ENCODE assay signal across 8 cellular contexts in the genomic region with DNA sequence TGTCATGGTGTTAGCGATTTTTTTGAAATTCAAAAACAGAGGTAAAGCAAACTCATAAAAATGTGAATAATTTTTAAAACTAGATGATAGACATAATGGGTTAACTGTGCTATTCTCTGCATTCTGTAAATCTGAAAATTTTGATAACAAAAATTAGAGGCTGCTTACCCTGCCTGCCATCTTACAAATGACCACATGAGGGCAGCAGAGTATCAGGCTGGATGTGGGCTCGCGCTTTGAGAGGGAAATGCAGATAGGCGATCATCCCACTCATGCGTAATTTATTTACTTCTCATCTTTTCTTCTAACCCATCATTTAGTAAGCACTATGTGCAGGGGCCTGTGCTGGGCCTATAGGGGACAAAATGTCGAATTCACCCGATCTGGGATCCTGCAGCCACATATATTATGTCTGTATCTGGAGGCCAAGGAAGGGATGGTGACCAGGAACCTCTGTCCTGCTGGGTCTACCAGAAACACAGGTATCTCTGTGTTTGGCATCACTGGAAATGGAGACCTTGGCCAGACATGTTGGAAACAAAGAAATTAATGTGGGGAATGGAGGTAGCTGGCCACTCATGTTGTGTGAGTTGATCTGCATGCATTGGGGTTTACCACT. TPM values are rescaled to one million over a fixed set of nuclear protein-coding genes. Genes with fewer than 3 reads are reported as not detected.
DNase-seq lines count a peak whose midpoint lies in the region; ATAC-seq, FAIRE-seq and TF ChIP-seq lines count a peak whose summit lies in the region.

No MANE protein-coding gene starts in this region.

- H3K27ac ChIP-seq in effector memory CD4-positive, alpha-beta T cell (ENCODE audit: insufficient read depth, low read length, poor library complexity, severe bottlenecking), result no peak overlapping the region

- intact Hi-C loops in activated CD8-positive, alpha-beta T cell treated with anti-CD3 and anti-CD28 coated beads for 36 hours (cut with micrococcal nuclease), result loop anchor here (1.0 kb wide), 2 partner anchors 96 to 331 kb away; no protein-coding TSS in a partner anchor

- DNase-seq in D721Med (ENCODE audit: insufficient read length, low spot score) (no peak), HCEC 1CT (peak; percentile 41), NCI-H524 treated with DMSO at 0.1 percent for 48 hours (lab: John Stamatoyannopoulos, UW) (peak; percentile 8), myocyte (ENCODE audit: low read depth) (peak; percentile 73)
- peak; percentile 81 for DNase-seq in activated CD8-positive, alpha-beta T cell treated with anti-CD3 and anti-CD28 coated beads for 36 hours
- DNase-seq in effector memory CD4-positive, alpha-beta T cell, result peak; percentile 42 to 61 (median 49)
- peak; percentile 48 for DNase-seq in stimulated activated CD8-positive, alpha-beta memory T cell treated with anti-CD3 and anti-CD28 coated beads, Interleukin-7, amount 100 ng/mL, for 24 hours (ENCODE audit: low read depth)

- TF ChIP-seq CTCF in D721Med (IDR thresholded peaks at IDR 0.05; ENCODE audit: insufficient read depth, missing control alignments), result peak; percentile 97
- TF ChIP-seq CTCF in activated CD8-positive, alpha-beta T cell treated with anti-CD3 and anti-CD28 coated beads for 36 hours (IDR thresholded peaks at IDR 0.05), result peak; percentile 94

- H3K27ac Mint-ChIP-seq in activated CD8-positive, alpha-beta T cell treated with anti-CD3 and anti-CD28 coated beads for 36 hours, result no peak overlapping the region

- POLR2A ChIA-PET in activated CD8-positive, alpha-beta T cell treated with anti-CD3 and anti-CD28 coated beads for 36 hours (lab: Charles Lee), result interaction anchor here (1.0 to 1.4 kb wide), 3 partner anchors 7 to 286 kb away, joined by 3 read pairs; no protein-coding TSS in a partner anchor

- H3K4me1 ChIP-seq in effector memory CD4-positive, alpha-beta T cell (ENCODE audit: control insufficient read depth, insufficient read depth, low read length, poor library complexity, severe bottlenecking), result no peaks in the 10 kb centered on the region

- H3K9me3 Mint-ChIP-seq in activated CD8-positive, alpha-beta T cell treated with anti-CD3 and anti-CD28 coated beads for 36 hours, result no peaks in the 10 kb centered on the region

- no peaks in the 10 kb centered on the region for H3K36me3 Mint-ChIP-seq in activated CD8-positive, alpha-beta T cell treated with anti-CD3 and anti-CD28 coated beads for 36 hours (ENCODE audit: low read depth)

- CTCF ChIA-PET in activated CD8-positive, alpha-beta T cell treated with anti-CD3 and anti-CD28 coated beads for 36 hours (lab: Charles Lee), result interaction anchor here (0.7 to 8.9 kb wide), 19 partner anchors 8 to 382 kb away, joined by 3 to 118 read pairs (median 4); partner anchors contain the start of genes RAD18 and SRGAP3

- peaks cover 9% of the 10 kb centered on the region for H3K27me3 Mint-ChIP-seq in activated CD8-positive, alpha-beta T cell treated with anti-CD3 and anti-CD28 coated beads for 36 hours

- no peaks in the 10 kb centered on the region for H3K9me3 ChIP-seq in effector memory CD4-positive, alpha-beta T cell (ENCODE audit: control insufficient read depth, low read length)

- peaks cover 2% of the 10 kb centered on the region for H3K4me1 Mint-ChIP-seq in activated CD8-positive, alpha-beta T cell treated with anti-CD3 and anti-CD28 coated beads for 36 hours (ENCODE audit: low read depth)

- no peaks in the 10 kb centered on the region for H3K27me3 ChIP-seq in effector memory CD4-positive, alpha-beta T cell (replicated peaks; ENCODE audit: control insufficient read depth, insufficient read depth, low read length, poor library complexity, severe bottlenecking)

- ATAC-seq in activated CD8-positive, alpha-beta T cell treated with anti-CD3 and anti-CD28 coated beads for 36 hours, result peak; percentile 90
- ATAC-seq in HG03280 (IDR thresholded peaks at IDR 0.05; ENCODE audit: unreplicated experiment), result no peak

- no peaks in the 10 kb centered on the region for H3K36me3 ChIP-seq in effector memory CD4-positive, alpha-beta T cell (ENCODE audit: control insufficient read depth, insufficient read depth, low read length)

- H3K4me3 Mint-ChIP-seq in activated CD8-positive, alpha-beta T cell treated with anti-CD3 and anti-CD28 coated beads for 36 hours, result no peak overlapping the region

- H3K4me3 ChIP-seq in effector memory CD4-positive, alpha-beta T cell (ENCODE audit: insufficient read depth, low read depth, low read length, poor library complexity, severe bottlenecking), result no peak overlapping the region

- peak; percentile 35 for FAIRE-seq in D721Med (lab: Jason Lieb, UNC)

RNA-seq across cellular contexts. Expression of gene RAD18, which starts 7.8 kb away (rescaled TPM):
- total RNA-seq in activated CD8-positive, alpha-beta T cell treated with anti-CD3 and anti-CD28 coated beads for 36 hours, result 10 to 100 TPM; 47.4 to 50.3 TPM
- 7.7 and 17.4 TPM in 2 replicates for total RNA-seq in myocyte
- 2.3 TPM for polyA plus RNA-seq in myocyte (2012)
